Comparison of ENCODE assay signal across 15 cellular contexts in genomic region chr9:90724880-90725279, GRCh38.
DNase-seq lines count a peak whose midpoint lies in the region; ATAC-seq and TF ChIP-seq lines count a peak whose summit lies in the region.
"Had no signal": no experiment of that assay in that cellular context is flagged by ENCODE, and none has a peak within 500 bp of the region (broad histone marks: within the 10 kb centered on the region; RNA-seq: fewer than 3 reads in every experiment).

No MANE protein-coding gene starts in this region.

- H2BK12ac ChIP-seq in neuronal stem cell (ENCODE audit: low read length): no peak overlapping the region

- no peak overlapping the region for H2BK5ac ChIP-seq in neuronal stem cell (ENCODE audit: low read length)

- H3K4me1 ChIP-seq in BLaER1 treated with 17β-estradiol and CSF1 and Interleukin-3, amounts not matched to agents 10 nM and 100 nM: peaks cover 4 to 17% (median 10%) of the 10 kb centered on the region in 10 experiments; a peak in 14 of 20 replicates
- H3K4me1 ChIP-seq in OCI-LY7 (ENCODE audit: insufficient read depth, low read length, poor library complexity, severe bottlenecking): no peaks in the 10 kb centered on the region
- H3K4me1 ChIP-seq in neuronal stem cell (ENCODE audit: control insufficient read depth in 2 of 2, insufficient read depth in 1 of 2, low read depth in 1 of 2, low read length in 2 of 2): no peaks in the 10 kb centered on the region
- H3K4me1 ChIP-seq: A549 had no signal

- H3K4me3 ChIP-seq in BLaER1 treated with 17β-estradiol and CSF1 and Interleukin-3, amounts not matched to agents 10 nM and 100 nM: no peak overlapping the region
- no peak overlapping the region for H3K4me3 ChIP-seq in Jurkat, Clone E6-1 (ENCODE audit: low read length)
- H3K4me3 ChIP-seq in OCI-LY7 (ENCODE audit: low read depth, low read length, poor library complexity, severe bottlenecking) (no peak overlapping the region), neuronal stem cell (ENCODE audit: low read length in 2 of 2) (no peak overlapping the region)
- H3K4me3 ChIP-seq: A549, K562 had no signal

- POLR2A ChIA-PET in OCI-LY7 (lab: Charles Lee): no interaction called here

- H3K9ac ChIP-seq in BLaER1 treated with 17β-estradiol and CSF1 and Interleukin-3, amounts not matched to agents 10 nM and 100 nM: no peak overlapping the region
- no peak overlapping the region for H3K9ac ChIP-seq in neuronal stem cell (ENCODE audit: low read depth, low read length, poor library complexity)

- H4K91ac ChIP-seq in neuronal stem cell (ENCODE audit: low read depth, low read length, poor library complexity): no peak overlapping the region

- no peaks in the 10 kb centered on the region for H4K20me1 ChIP-seq in BLaER1 treated with 17β-estradiol and CSF1 and Interleukin-3, amounts not matched to agents 10 nM and 100 nM
- no peaks in the 10 kb centered on the region for H4K20me1 ChIP-seq in OCI-LY7 (ENCODE audit: insufficient read depth, low read length)

- peak overlapping the region; percentile 60; the same call in 1 of the 2 replicates for H2AFZ ChIP-seq in OCI-LY7 (ENCODE audit: low read length)
- no peak overlapping the region for H2AFZ ChIP-seq in neuronal stem cell (ENCODE audit: low read length)

- no peaks in the 10 kb centered on the region for H3K27me3 ChIP-seq in BLaER1 treated with 17β-estradiol and CSF1 and Interleukin-3, amounts not matched to agents 10 nM and 100 nM
- H3K27me3 ChIP-seq in neuronal stem cell (ENCODE audit: control insufficient read depth in 3 of 3, insufficient read depth in 3 of 3, low read depth in 1 of 3, low read length in 3 of 3): no peaks in the 10 kb centered on the region

- H3K27ac ChIP-seq in BLaER1 treated with 17β-estradiol and CSF1 and Interleukin-3, amounts not matched to agents 10 nM and 100 nM: no peak overlapping the region
- H3K27ac ChIP-seq in OCI-LY7 (ENCODE audit: low read depth, low read length, poor library complexity, severe bottlenecking): no peak overlapping the region
- no peak overlapping the region for H3K27ac ChIP-seq in neuronal stem cell (replicated peaks; ENCODE audit: low read length)
- H3K27ac ChIP-seq: A549, HL-60 had no signal

- H3K79me1 ChIP-seq in neuronal stem cell (ENCODE audit: low read depth, low read length): no peaks in the 10 kb centered on the region

- WGBS in neuronal stem cell (ENCODE audit: extremely low coverage in 2 of 2, insufficient read length in 2 of 2, insufficient replicate concordance in 1 of 2), 2 donors: no CpG with 5 or more reads among the region's 7 CpGs

- no peaks in the 10 kb centered on the region for H3K79me2 ChIP-seq in OCI-LY7 (ENCODE audit: insufficient read depth, low read depth, low read length)

- H3K9me3 ChIP-seq in BLaER1 treated with 17β-estradiol and CSF1 and Interleukin-3, amounts not matched to agents 10 nM and 100 nM (replicated peaks in 1 of 11): peaks cover 0 to 2% (median 0%) of the 10 kb centered on the region in 11 experiments; a peak in 3 of 22 replicates
- H3K9me3 ChIP-seq in OCI-LY7 (ENCODE audit: low read length): no peaks in the 10 kb centered on the region
- no peaks in the 10 kb centered on the region for H3K9me3 ChIP-seq in neuronal stem cell (replicated peaks in 1 of 2; ENCODE audit: control insufficient read depth in 2 of 2, insufficient read depth in 1 of 2, low read depth in 1 of 2, low read length in 2 of 2)
- H3K9me3 ChIP-seq: A549 had no signal

- no peak overlapping the region for H3K14ac ChIP-seq in neuronal stem cell (ENCODE audit: low read length)

- intact Hi-C loops in OCI-LY7 (cut with micrococcal nuclease; ENCODE audit: unreplicated experiment) (no loop called here), left colon (cut with DNase I, micrococcal nuclease) (no loop called here)

- H3K18ac ChIP-seq in neuronal stem cell (ENCODE audit: low read length): peak overlapping the region; percentile 69

- no peak overlapping the region for H3K4ac ChIP-seq in neuronal stem cell (ENCODE audit: low read length)

- no TSS peak for BruUV-seq in OCI-LY7 (replicated peaks; lab: Mats Ljungman, UMichigan)

- H4K8ac ChIP-seq in neuronal stem cell (ENCODE audit: low read depth, low read length): no peak overlapping the region

- DNase-seq in Jurkat, Clone E6-1 (ENCODE audit: low read depth, low spot score): peak; percentile 30
- peak; percentile 10 for DNase-seq in OCI-LY7 (ENCODE audit: low spot score)
- no peak for DNase-seq in neuronal stem cell (ENCODE audit: low spot score)
- DNase-seq in left colon: no peak
- no peak for DNase-seq in Ammon's horn (ENCODE audit: low spot score)
- DNase-seq: Calu3; CD4-positive, alpha-beta T cell; DMS79; HCEC 1CT; HFFc6 had no signal

- H2AK5ac ChIP-seq in neuronal stem cell (ENCODE audit: low read depth, low read length): no peak overlapping the region

- ATAC-seq in left colon (no peak), GM21447 (IDR thresholded peaks at IDR 0.05; ENCODE audit: unreplicated experiment) (no peak)
- ATAC-seq: A549, K562 had no signal

- H3K4me2 ChIP-seq in BLaER1 treated with 17β-estradiol and CSF1 and Interleukin-3, amounts not matched to agents 10 nM and 100 nM: peak overlapping the region in 7 of 11 experiments; percentile 8 to 61 (median 35); a peak in 9 of 22 replicates
- H3K4me2 ChIP-seq in OCI-LY7 (ENCODE audit: low read length): no peak overlapping the region
- H3K4me2 ChIP-seq in neuronal stem cell (ENCODE audit: insufficient read depth, low read length, poor library complexity, severe bottlenecking): no peak overlapping the region
- H3K4me2 ChIP-seq: A549 had no signal

- no peaks in the 10 kb centered on the region for H3K36me3 ChIP-seq in BLaER1 treated with 17β-estradiol and CSF1 and Interleukin-3, amounts not matched to agents 10 nM and 100 nM
- H3K36me3 ChIP-seq in OCI-LY7 (ENCODE audit: insufficient read depth, low read length) (no peaks in the 10 kb centered on the region), neuronal stem cell (replicated peaks in 1 of 2; ENCODE audit: control insufficient read depth in 2 of 2, insufficient read depth in 2 of 2, low read length in 2 of 2) (no peaks in the 10 kb centered on the region)

- H3K9me2 ChIP-seq in OCI-LY7 (ENCODE audit: insufficient read depth, low read length): no peaks in the 10 kb centered on the region

- CTCF ChIA-PET in OCI-LY7 (lab: Charles Lee; ENCODE audit: unreplicated experiment): no interaction called here

- no peak overlapping the region for H3K23ac ChIP-seq in neuronal stem cell (ENCODE audit: low read depth, low read length, poor library complexity)

- TF ChIP-seq CTCF in OCI-LY7 (conservative IDR thresholded peaks at IDR 0.05; ENCODE audit: low read length): no peak

- no peak overlapping the region for H2BK15ac ChIP-seq in neuronal stem cell (ENCODE audit: low read length)

- no peak overlapping the region for H2BK120ac ChIP-seq in neuronal stem cell (ENCODE audit: low read depth, low read length)

Comparison
In these comparisons a context has a peak if more than half of its experiments do, and no peak if none do; other contexts are left out.
1. H3K4me2 ChIP-seq: peak in BLaER1 treated with 17β-estradiol and CSF1 and Interleukin-3, amounts not matched to agents 10 nM and 100 nM (7 of 11); none in OCI-LY7 (single experiment) and neuronal stem cell (single experiment).
2. DNase-seq: peak in Jurkat, Clone E6-1 (single experiment) and OCI-LY7 (single experiment); none in neuronal stem cell (single experiment), left colon (0 of 2) and Ammon's horn (single experiment).